In genomic region chr12:131902332-131903241, GRCh38 we compare ENCODE assay signal across 26 cellular contexts. TPM values are rescaled to one million over a fixed set of nuclear protein-coding genes. Genes with fewer than 3 reads are reported as not detected.
A peak's percentile ranks its signal among the peaks of the same experiment; 100 is the strongest.
DNase-seq lines count a peak whose midpoint lies in the region; FAIRE-seq and TF ChIP-seq lines count a peak whose summit lies in the region.
"Had no signal": no experiment of that assay in that cellular context is flagged by ENCODE, and none has a peak within 500 bp of the region (broad histone marks: within the 10 kb centered on the region; RNA-seq: fewer than 3 reads in every experiment).

No MANE protein-coding gene starts in this region.

- DNase-seq in caudate nucleus (lab: John Stamatoyannopoulos, UW) (no peak), kidney (peak; percentile 68), spleen (peak; percentile 65), NCI-H2107 treated with DMSO at 0.1 percent for 48 hours (lab: John Stamatoyannopoulos, UW; ENCODE audit: unreplicated experiment) (no peak), RCC 7860 (ENCODE audit: low spot score) (no peak), foreskin fibroblast (no peak), Calu3 (no peak)
- DNase-seq: activated CD8-positive, alpha-beta memory T cell treated with anti-CD3 and anti-CD28 coated beads, Interleukin-2, amount 10 ng/mL, durations not matched to agents 7 days and 5 days; Caco-2; EL; H7; mesendoderm; MV-4-11; natural killer cell; NCI-H1930; NCI-H524 treated with DMSO at 0.1 percent for 48 hours; OCI-M1; stimulated activated CD4-positive, alpha-beta T cell treated with anti-CD3 and anti-CD28 coated beads, Interleukin-15, amount 100 ng/mL, for 24 hours; stimulated activated naive CD4-positive, alpha-beta T cell had no signal

- H3K9ac ChIP-seq in HUES6 (ENCODE audit: low read length): no peak overlapping the region
- H3K9ac ChIP-seq in kidney (ENCODE audit: low read length in 2 of 2): no peak overlapping the region

- peaks cover 12% of the 10 kb centered on the region for H3K4me1 Mint-ChIP-seq in Calu3 (ENCODE audit: low read depth, unreplicated experiment)

- H3K9me3 ChIP-seq in HUES6 (ENCODE audit: control insufficient read depth, insufficient read depth, low read depth, low read length) (no peaks in the 10 kb centered on the region), kidney (ENCODE audit: control insufficient read depth in 1 of 2, low read length in 2 of 2) (no peaks in the 10 kb centered on the region), spleen (no peaks in the 10 kb centered on the region)
- H3K9me3 ChIP-seq: Caco-2, esophagus muscularis mucosa, prostate gland had no signal

- H3K4me3 ChIP-seq in HUES6 (ENCODE audit: low read depth, low read length) (no peak overlapping the region), kidney (ENCODE audit: low read length in 2 of 2) (no peak overlapping the region), spleen (no peak overlapping the region), foreskin fibroblast (ENCODE audit: low read depth in 1 of 2, low read length in 2 of 2) (no peak overlapping the region)
- H3K4me3 ChIP-seq: cardiac muscle cell, prostate gland had no signal

- H3K9me3 Mint-ChIP-seq in Calu3 (ENCODE audit: low read depth, unreplicated experiment): no peaks in the 10 kb centered on the region
- H3K9me3 Mint-ChIP-seq: activated T-helper 2 cell treated with anti-CD3 and anti-CD28 coated beads, Interferon-gamma antibody, Interleukin-2, Interleukin-4, amounts not matched to agents 10 μg/mL and 5 μg/mL and 100 μg/mL, durations not matched to agents 14 hours and 24 hours and 36 hours; natural killer cell had no signal

- no peak for TF ChIP-seq CTCF in kidney (IDR thresholded peaks at IDR 0.05; ENCODE audit: borderline replicate concordance, extremely low read depth, insufficient read depth)
- TF ChIP-seq CTCF in spleen (IDR thresholded peaks at IDR 0.05 in 8 of 11, conservative IDR thresholded peaks at IDR 0.05 in 3 of 11): no peak
- no peak for TF ChIP-seq CTCF in foreskin fibroblast (IDR thresholded peaks at IDR 0.05; ENCODE audit: low read depth, low read length)
- no peak for TF ChIP-seq CTCF in Calu3 (IDR thresholded peaks at IDR 0.05; ENCODE audit: unreplicated experiment)

- no peaks in the 10 kb centered on the region for H3K27me3 ChIP-seq in HUES6 (ENCODE audit: control insufficient read depth, insufficient read depth, low read length)
- no peaks in the 10 kb centered on the region for H3K27me3 ChIP-seq in spleen (replicated peaks in 1 of 7)
- H3K27me3 ChIP-seq: cardiac muscle cell, dorsolateral prefrontal cortex, esophagus muscularis mucosa had no signal

- no TSS peak for BruUV-seq in Calu3 (replicated peaks; lab: Mats Ljungman, UMichigan)

- no peak for TF ChIP-seq POLR2A in spleen (IDR thresholded peaks at IDR 0.05)

- H3K27ac Mint-ChIP-seq in Calu3 (ENCODE audit: unreplicated experiment): no peak overlapping the region
- H3K27ac Mint-ChIP-seq: activated CD8-positive, alpha-beta memory T cell treated with anti-CD3 and anti-CD28 coated beads, Interleukin-2, amount 10 ng/mL, durations not matched to agents 7 days and 5 days; activated T-helper 2 cell treated with anti-CD3 and anti-CD28 coated beads, Interferon-gamma antibody, Interleukin-2, Interleukin-4, amounts not matched to agents 10 μg/mL and 5 μg/mL and 100 μg/mL, durations not matched to agents 14 hours and 24 hours and 36 hours had no signal

- H3K36me3 ChIP-seq in HUES6 (ENCODE audit: control insufficient read depth, insufficient read depth, low read length) (peaks cover 17% of the 10 kb centered on the region), kidney (ENCODE audit: control insufficient read depth in 1 of 2, insufficient read depth in 2 of 2, low read length in 2 of 2) (peaks cover 0 to 3% of the 10 kb centered on the region in 2 donors), spleen (peaks cover 0 to 79% (median 8%) of the 10 kb centered on the region in 6 donors)
- H3K36me3 ChIP-seq: cardiac muscle cell, prostate gland had no signal

- H3K4me3 Mint-ChIP-seq in Calu3 (ENCODE audit: low read depth, unreplicated experiment): no peak overlapping the region
- H3K4me3 Mint-ChIP-seq: activated CD8-positive, alpha-beta memory T cell treated with anti-CD3 and anti-CD28 coated beads, Interleukin-2, amount 10 ng/mL, durations not matched to agents 7 days and 5 days; natural killer cell had no signal

- H3K4me1 ChIP-seq in HUES6 (ENCODE audit: control insufficient read depth, insufficient read depth, low read length): peaks cover 5% of the 10 kb centered on the region; the same call in 1 of the 2 replicates
- H3K4me1 ChIP-seq in kidney (ENCODE audit: control insufficient read depth in 1 of 2, insufficient read depth in 1 of 2, low read depth in 1 of 2, low read length in 2 of 2): peaks cover 9 to 20% of the 10 kb centered on the region in 2 donors
- peaks cover 11 to 79% (median 44%) of the 10 kb centered on the region in 6 donors for H3K4me1 ChIP-seq in spleen
- H3K4me1 ChIP-seq: Caco-2 had no signal

- H3K27me3 Mint-ChIP-seq in Calu3 (ENCODE audit: unreplicated experiment): no peaks in the 10 kb centered on the region
- H3K27me3 Mint-ChIP-seq: activated CD8-positive, alpha-beta memory T cell treated with anti-CD3 and anti-CD28 coated beads, Interleukin-2, amount 10 ng/mL, durations not matched to agents 7 days and 5 days had no signal

- CTCF ChIA-PET in Calu3 (lab: Charles Lee): interaction anchor here (1.0 kb wide), 1 partner anchor 51 kb away, joined by 3 read pairs; no protein-coding TSS in a partner anchor

- intact Hi-C loops in kidney (cut with DNase I): no loop called here
- intact Hi-C loops in spleen (cut with DNase I; ENCODE audit: low total_unique reads): no loop called here
- intact Hi-C loops in Calu3 (cut with micrococcal nuclease; ENCODE audit: unreplicated experiment): no loop called here

- no peak for FAIRE-seq in kidney (lab: Jason Lieb, UNC)
- FAIRE-seq in RCC 7860 (lab: Jason Lieb, UNC): no peak
- FAIRE-seq: keratinocyte had no signal

- WGBS in spleen, 5 donors: 62 to 85% (median 82%) methylated on average over 6 to 25 of the region's 25 CpGs

- H3K27ac ChIP-seq in HUES6 (ENCODE audit: low read depth, low read length): peak overlapping the region; percentile 45
- peak overlapping the region; percentile 59 for H3K27ac ChIP-seq in caudate nucleus (ENCODE audit: low read depth, low read length)
- H3K27ac ChIP-seq in kidney (ENCODE audit: low read depth in 2 of 2, low read length in 2 of 2): no peak overlapping the region
- peak overlapping the region in 5 of 8 donors; percentile 2 to 64 (median 49) for H3K27ac ChIP-seq in spleen
- H3K27ac ChIP-seq: cardiac muscle cell, prostate gland had no signal

- H3K36me3 Mint-ChIP-seq in Calu3 (ENCODE audit: insufficient read depth, unreplicated experiment): peaks cover 14% of the 10 kb centered on the region
- H3K36me3 Mint-ChIP-seq: activated CD8-positive, alpha-beta memory T cell treated with anti-CD3 and anti-CD28 coated beads, Interleukin-2, amount 10 ng/mL, durations not matched to agents 7 days and 5 days; natural killer cell had no signal

RNA-seq across cellular contexts. Expression of gene ULK1, which starts 8.2 kb away (rescaled TPM):
- total RNA-seq in kidney: 33.4 TPM
- 11.4 TPM for polyA plus RNA-seq in kidney (ENCODE audit: insufficient read depth, low read depth, low replicate concordance)
- 10 to 100 TPM; 30.2 to 60.7 (median 55.0) TPM for total RNA-seq in spleen
- 10 to 100 TPM in 2 of 3 donors, 1 to 10 TPM in 1; 9.9 to 35.1 (median 25.3) TPM for polyA plus RNA-seq in spleen
- total RNA-seq in Calu3 (2022): 48.7 and 48.9 TPM in 2 replicates

RNA-seq across cellular contexts. Expression of gene PUS1, which starts 26.5 kb away (rescaled TPM):
- total RNA-seq in kidney: 28.8 TPM
- 16.1 TPM for polyA plus RNA-seq in kidney (ENCODE audit: insufficient read depth, low read depth, low replicate concordance)
- 10 to 100 TPM; 16.0 to 42.7 (median 23.3) TPM for total RNA-seq in spleen
- polyA plus RNA-seq in spleen: 10 to 100 TPM; 30.0 to 46.5 (median 41.3) TPM
- total RNA-seq in Calu3 (2022): 81.3 and 95.5 TPM in 2 replicates

RNA-seq across cellular contexts. Expression of gene EP400, which starts 47.2 kb away (rescaled TPM):
- 44.7 TPM for total RNA-seq in kidney
- 7.5 TPM for polyA plus RNA-seq in kidney (ENCODE audit: insufficient read depth, low read depth, low replicate concordance)
- total RNA-seq in spleen: 10 to 100 TPM; 41.1 to 70.2 (median 48.3) TPM
- 10 to 100 TPM; 11.8 to 20.8 (median 17.5) TPM for polyA plus RNA-seq in spleen
- 84.4 and 88.7 TPM in 2 replicates for total RNA-seq in Calu3 (2022)

Comparison
In these comparisons a context has a peak if more than half of its experiments do, and no peak if none do; other contexts are left out.
1. H3K27ac ChIP-seq: peak in HUES6 (single experiment), caudate nucleus (single experiment) and spleen (5 of 8); none in kidney (0 of 2).
2. DNase-seq: peak in kidney (single experiment) and spleen (single experiment); none in caudate nucleus (0 of 61), NCI-H2107 treated with DMSO at 0.1 percent for 48 hours (single experiment), RCC 7860 (single experiment), foreskin fibroblast (0 of 2) and Calu3 (single experiment).